22 cellular contexts compared by ENCODE assay signal in the genomic region with DNA sequence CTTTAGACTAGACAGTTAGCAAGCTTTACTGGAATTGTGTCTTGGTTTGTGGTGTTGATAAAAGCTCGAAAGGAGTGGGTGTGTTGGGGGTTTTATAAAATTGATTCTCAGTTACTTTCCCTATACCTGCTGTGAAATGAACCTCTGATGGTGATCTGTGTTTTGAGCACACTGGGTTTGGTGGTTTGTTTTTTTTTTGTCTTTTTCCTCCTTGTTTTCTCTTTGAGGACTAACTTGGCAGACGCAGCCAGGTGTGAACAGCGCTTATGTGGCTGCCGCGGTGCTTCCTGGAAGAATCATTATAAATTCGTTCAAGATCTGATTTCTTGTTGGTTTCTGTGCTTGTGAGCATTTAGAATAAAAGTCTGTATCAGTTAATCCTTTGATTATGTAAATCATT. TPM values are rescaled to one million over a fixed set of nuclear protein-coding genes. Genes with fewer than 3 reads are reported as not detected.
DNase-seq lines count a peak whose midpoint lies in the region; ATAC-seq and TF ChIP-seq lines count a peak whose summit lies in the region.
"Had no signal": no experiment of that assay in that cellular context is flagged by ENCODE, and none has a peak within 500 bp of the region (broad histone marks: within the 10 kb centered on the region; RNA-seq: fewer than 3 reads in every experiment).

No MANE protein-coding gene starts in this region.

- no peaks in the 10 kb centered on the region for H3K36me3 Mint-ChIP-seq in CD4-positive, CD25-positive, alpha-beta regulatory T cell
- H3K36me3 Mint-ChIP-seq in activated T-cell treated with anti-CD3 and anti-CD28 coated beads, Interleukin-2, amount 50 U/mL, for 72 hours (ENCODE audit: insufficient read depth in 2 of 2) = peaks cover 3 to 16% of the 10 kb centered on the region in 2 donors
- peaks cover 13% of the 10 kb centered on the region for H3K36me3 Mint-ChIP-seq in mesothelial cell of epicardium

- H3K27me3 Mint-ChIP-seq in CD4-positive, CD25-positive, alpha-beta regulatory T cell = peaks cover 12% of the 10 kb centered on the region
- peaks cover 18% of the 10 kb centered on the region for H3K27me3 Mint-ChIP-seq in activated T-cell treated with anti-CD3 and anti-CD28 coated beads, Interleukin-2, amount 50 U/mL, for 72 hours (ENCODE audit: low read depth)
- H3K27me3 Mint-ChIP-seq in mesothelial cell of epicardium (ENCODE audit: low read depth) = no peaks in the 10 kb centered on the region

- peaks cover 31% of the 10 kb centered on the region for H3F3A ChIP-seq in SK-N-SH (replicated peaks; ENCODE audit: insufficient read depth)

- peaks cover 0 to under 1% of the 10 kb centered on the region in 2 experiments for H3K36me3 ChIP-seq in SK-N-SH (replicated peaks in 1 of 2; ENCODE audit: control insufficient read depth in 1 of 2, insufficient read depth in 2 of 2, low read length in 1 of 2)
- H3K36me3 ChIP-seq in CD4-positive, CD25-positive, alpha-beta regulatory T cell (ENCODE audit: control insufficient read depth, insufficient read depth, low read length) = no peaks in the 10 kb centered on the region
- no peaks in the 10 kb centered on the region for H3K36me3 ChIP-seq in stomach
- H3K36me3 ChIP-seq: brain microvascular endothelial cell had no signal

- H3K27me3 ChIP-seq in SK-N-SH (ENCODE audit: insufficient read depth) (no peaks in the 10 kb centered on the region), stomach (no peaks in the 10 kb centered on the region)
- H3K27me3 ChIP-seq in CD4-positive, CD25-positive, alpha-beta regulatory T cell (ENCODE audit: control insufficient read depth, insufficient read depth, low read length) = peaks cover 8% of the 10 kb centered on the region
- H3K27me3 ChIP-seq: brain microvascular endothelial cell, suprapubic skin had no signal

- 88% methylated on average over 6 of the region's 6 CpGs for WGBS in SK-N-SH (ENCODE audit: low lambda C conversion rate)
- 64 to 75% (median 73%) methylated on average over 6 of the region's 6 CpGs for WGBS in stomach, 5 donors

- no peak for TF ChIP-seq CTCF in SK-N-SH (IDR thresholded peaks at IDR 0.05)
- no peak for TF ChIP-seq CTCF in mesothelial cell of epicardium (IDR thresholded peaks at IDR 0.05; ENCODE audit: unreplicated experiment)
- TF ChIP-seq CTCF in stomach (IDR thresholded peaks at IDR 0.05) = no peak

- H3K9me3 ChIP-seq in SK-N-SH = no peaks in the 10 kb centered on the region
- no peaks in the 10 kb centered on the region for H3K9me3 ChIP-seq in CD4-positive, CD25-positive, alpha-beta regulatory T cell (ENCODE audit: control insufficient read depth in 2 of 2, low read length in 2 of 2)
- no peaks in the 10 kb centered on the region for H3K9me3 ChIP-seq in stomach
- H3K9me3 ChIP-seq: A549, suprapubic skin had no signal

- CTCF ChIA-PET in SK-N-SH (lab: Yijun Ruan, JAX) = interaction anchor here (0.8 to 1.2 kb wide), 2 partner anchors 11 to 69 kb away, joined by 3 to 5 read pairs; no protein-coding TSS in a partner anchor

- no peak overlapping the region for H3K9ac ChIP-seq in SK-N-SH
- H3K9ac ChIP-seq: KMS-11 had no signal

- no peaks in the 10 kb centered on the region for H4K20me1 ChIP-seq in SK-N-SH (ENCODE audit: insufficient read depth)

- ATAC-seq in SK-N-SH treated with all-trans-retinoic acid at 6 μM for 48 hours = no peak
- no peak for ATAC-seq in CD4-positive, CD25-positive, alpha-beta regulatory T cell (ENCODE audit: low read depth in 2 of 2)
- ATAC-seq in activated T-cell treated with anti-CD3 and anti-CD28 coated beads, Interleukin-2, amount 50 U/mL, for 72 hours (replicated peaks in 1 of 2) = peak; percentile 14 to 38
- ATAC-seq: A549, GM23338 had no signal

- peaks cover 0 to 2% (median 0%) of the 10 kb centered on the region in 7 donors for H3K9me3 Mint-ChIP-seq in CD4-positive, CD25-positive, alpha-beta regulatory T cell
- peaks cover 0 to 5% of the 10 kb centered on the region in 2 donors for H3K9me3 Mint-ChIP-seq in activated T-cell treated with anti-CD3 and anti-CD28 coated beads, Interleukin-2, amount 50 U/mL, for 72 hours
- no peaks in the 10 kb centered on the region for H3K9me3 Mint-ChIP-seq in mesothelial cell of epicardium
- H3K9me3 Mint-ChIP-seq: GM23338; HFFc6; T-helper 2 cell treated with Interferon-gamma antibody and Interleukin-4, amounts not matched to agents 5 μg/mL and 100 μg/mL, for 36 hours had no signal

- H3K79me2 ChIP-seq in SK-N-SH (ENCODE audit: insufficient read depth) = no peaks in the 10 kb centered on the region

- DNase-seq in SK-N-SH (no peak), mesothelial cell of epicardium (ENCODE audit: low spot score in 2 of 2, unreplicated experiment in 2 of 2) (no peak), HK-2 (ENCODE audit: unreplicated experiment) (no peak), stomach (no peak), NCI-H2081 (lab: John Stamatoyannopoulos, UW) (no peak)
- peak in 1 of 3 donors; percentile 32 for DNase-seq in CD4-positive, CD25-positive, alpha-beta regulatory T cell
- no peak for DNase-seq in activated T-cell treated with anti-CD3 and anti-CD28 coated beads, Interleukin-2, amount 50 U/mL, for 72 hours
- DNase-seq: brain microvascular endothelial cell, NCI-H1436 treated with DMSO at 0.1 percent for 48 hours, NCI-H226, NCI-H748 treated with DMSO at 0.1 percent for 48 hours, RPMI8226 had no signal

- peaks cover 4 to 22% (median 8%) of the 10 kb centered on the region in 4 donors for H3K4me1 Mint-ChIP-seq in CD4-positive, CD25-positive, alpha-beta regulatory T cell
- H3K4me1 Mint-ChIP-seq in activated T-cell treated with anti-CD3 and anti-CD28 coated beads, Interleukin-2, amount 50 U/mL, for 72 hours (ENCODE audit: low read depth) = peaks cover 64% of the 10 kb centered on the region
- H3K4me1 Mint-ChIP-seq in mesothelial cell of epicardium = peaks cover 22% of the 10 kb centered on the region
- H3K4me1 Mint-ChIP-seq: GM23338 had no signal

- POLR2A ChIA-PET in SK-N-SH (lab: Yijun Ruan, JAX) = no interaction called here

- no peak for TF ChIP-seq EP300 in SK-N-SH (IDR thresholded peaks at IDR 0.05; ENCODE audit: borderline replicate concordance in 1 of 2, low read depth in 1 of 2, low read length in 1 of 2)
- TF ChIP-seq EP300 in stomach (IDR thresholded peaks at IDR 0.05) = no peak

- intact Hi-C loops in stomach (cut with DNase I; ENCODE audit: low total_unique reads) = no loop called here

- H3K9me2 ChIP-seq in SK-N-SH = no peaks in the 10 kb centered on the region

- no peak overlapping the region for H3K27ac Mint-ChIP-seq in CD4-positive, CD25-positive, alpha-beta regulatory T cell
- H3K27ac Mint-ChIP-seq in activated T-cell treated with anti-CD3 and anti-CD28 coated beads, Interleukin-2, amount 50 U/mL, for 72 hours = peak overlapping the region; percentile 74
- peak overlapping the region; percentile 92 for H3K27ac Mint-ChIP-seq in mesothelial cell of epicardium
- H3K27ac Mint-ChIP-seq: B cell; GM23338; T-helper 2 cell treated with Interferon-gamma antibody and Interleukin-4, amounts not matched to agents 5 μg/mL and 100 μg/mL, for 36 hours had no signal

- peak overlapping the region; percentile 43 to 74; a peak in 3 of 4 replicates for H3K27ac ChIP-seq in SK-N-SH (ENCODE audit: low read depth in 2 of 2, low read length in 1 of 2)
- H3K27ac ChIP-seq in CD4-positive, CD25-positive, alpha-beta regulatory T cell (ENCODE audit: insufficient read depth, low read length, poor library complexity, severe bottlenecking) = no peak overlapping the region
- no peak overlapping the region for H3K27ac ChIP-seq in stomach
- H3K27ac ChIP-seq: A549, brain microvascular endothelial cell, epithelial cell of prostate, KMS-11, VCaP had no signal

- no peak overlapping the region for H2AFZ ChIP-seq in SK-N-SH (ENCODE audit: low read depth)
- H2AFZ ChIP-seq: GM23338 had no signal

- TF ChIP-seq RAD21 in SK-N-SH (IDR thresholded peaks at IDR 0.05; ENCODE audit: low read length) = no peak

- peaks cover 14 to 35% of the 10 kb centered on the region in 2 experiments for H3K4me1 ChIP-seq in SK-N-SH (ENCODE audit: control insufficient read depth in 1 of 2, insufficient read depth in 2 of 2, low read depth in 1 of 2, low read length in 1 of 2)
- H3K4me1 ChIP-seq in CD4-positive, CD25-positive, alpha-beta regulatory T cell (ENCODE audit: control insufficient read depth, insufficient read depth, low read length, poor library complexity, severe bottlenecking) = peaks cover 11% of the 10 kb centered on the region
- H3K4me1 ChIP-seq in stomach = peaks cover 16 to 37% (median 23%) of the 10 kb centered on the region in 4 donors

- H3K4me3 Mint-ChIP-seq in CD4-positive, CD25-positive, alpha-beta regulatory T cell = no peak overlapping the region
- peak overlapping the region; percentile 65 to 73 for H3K4me3 Mint-ChIP-seq in activated T-cell treated with anti-CD3 and anti-CD28 coated beads, Interleukin-2, amount 50 U/mL, for 72 hours
- H3K4me3 Mint-ChIP-seq in mesothelial cell of epicardium = no peak overlapping the region
- H3K4me3 Mint-ChIP-seq: B cell; GM23338; T-helper 2 cell treated with Interferon-gamma antibody and Interleukin-4, amounts not matched to agents 5 μg/mL and 100 μg/mL, for 36 hours had no signal

- H3K4me3 ChIP-seq in SK-N-SH (ENCODE audit: low read depth in 2 of 2, low read length in 1 of 2) = no peak overlapping the region
- H3K4me3 ChIP-seq in CD4-positive, CD25-positive, alpha-beta regulatory T cell (ENCODE audit: low read depth, low read length) = peak overlapping the region; percentile 16
- no peak overlapping the region for H3K4me3 ChIP-seq in stomach
- H3K4me3 ChIP-seq: A549, GM23338, suprapubic skin had no signal

- no peak for TF ChIP-seq POLR2A in stomach (IDR thresholded peaks at IDR 0.05)

- H3K4me2 ChIP-seq in SK-N-SH = 0 out of 2 replicates have a peak overlapping the region, but pooled peaks have one; percentile 9
- H3K4me2 ChIP-seq: A549, GM23338, KMS-11 had no signal

TF ChIP-seq in SK-N-SH, 30 proteins besides CTCF, POLR2A, EP300 and RAD21:
- TF ChIP-seq NFIC (IDR thresholded peaks at IDR 0.05; ENCODE audit: borderline replicate concordance) = no peak
TF ChIP-seq in SK-N-SH: peak in this region for 0.

TF ChIP-seq in SK-N-SH treated with all-trans-retinoic acid at 6 μM for 48 hours, 23 proteins besides CTCF, POLR2A, EP300 and RAD21 (continues in another document):
- TF ChIP-seq BACH2 (CRISPR knock-in tag; IDR thresholded peaks at IDR 0.05; ENCODE audit: borderline replicate concordance) (no peak), ZFP3 (CRISPR knock-in tag; IDR thresholded peaks at IDR 0.05) (no peak), GLIS3 (CRISPR knock-in tag; IDR thresholded peaks at IDR 0.05) (no peak)

RNA-seq across cellular contexts. Expression of a gene that starts 28.5 kb away (rescaled TPM):
- 1.0 and 1.6 TPM in 2 replicates for polyA plus RNA-seq in SK-N-SH (2012; rRNA removed)
- 0.75 and 1.0 TPM in 2 replicates for polyA plus RNA-seq in SK-N-SH (2012; cell fraction: cytosol; rRNA removed)
- polyA plus RNA-seq in SK-N-SH (2012; cell fraction: nucleus; rRNA removed) = 2.5 and 4.3 TPM in 2 replicates
- total RNA-seq in CD4-positive, CD25-positive, alpha-beta regulatory T cell = 1.8 TPM
- polyA plus RNA-seq in CD4-positive, CD25-positive, alpha-beta regulatory T cell = under 1 TPM in 3 of 4 donors, not detected in 1; 0.06 to 0.37 (median 0.11) TPM
- total RNA-seq in activated T-cell treated with anti-CD3 and anti-CD28 coated beads, Interleukin-2, amount 50 U/mL, for 72 hours = 1 to 10 TPM in 1 of 2 donors, under 1 TPM in 1; 0.83 to 1.1 TPM
- total RNA-seq in mesothelial cell of epicardium = 8.2 to 10.4 TPM (median 9.7 TPM) in 3 replicates
- total RNA-seq in stomach = 1 to 10 TPM in 4 of 5 donors, under 1 TPM in 1; 0.89 to 5.8 (median 4.5) TPM
- 10 to 100 TPM in 1 of 3 donors, 1 to 10 TPM in 2; 1.7 to 16.5 (median 2.0) TPM for polyA plus RNA-seq in stomach

Comparison
In these comparisons a context has a peak if more than half of its experiments do, and no peak if none do; other contexts are left out.
1. H3K27ac ChIP-seq: peak in SK-N-SH (2 of 2); none in CD4-positive, CD25-positive, alpha-beta regulatory T cell (single experiment) and stomach (0 of 5).
2. ATAC-seq: peak in activated T-cell treated with anti-CD3 and anti-CD28 coated beads, Interleukin-2, amount 50 U/mL, for 72 hours (2 of 2); none in SK-N-SH treated with all-trans-retinoic acid at 6 μM for 48 hours (single experiment) and CD4-positive, CD25-positive, alpha-beta regulatory T cell (0 of 2).
3. H3K27ac Mint-ChIP-seq: peak in activated T-cell treated with anti-CD3 and anti-CD28 coated beads, Interleukin-2, amount 50 U/mL, for 72 hours (single experiment) and mesothelial cell of epicardium (single experiment); none in CD4-positive, CD25-positive, alpha-beta regulatory T cell (0 of 3).
4. H3K4me3 Mint-ChIP-seq: peak in activated T-cell treated with anti-CD3 and anti-CD28 coated beads, Interleukin-2, amount 50 U/mL, for 72 hours (2 of 2); none in CD4-positive, CD25-positive, alpha-beta regulatory T cell (0 of 4) and mesothelial cell of epicardium (single experiment).